In the genomic region with DNA sequence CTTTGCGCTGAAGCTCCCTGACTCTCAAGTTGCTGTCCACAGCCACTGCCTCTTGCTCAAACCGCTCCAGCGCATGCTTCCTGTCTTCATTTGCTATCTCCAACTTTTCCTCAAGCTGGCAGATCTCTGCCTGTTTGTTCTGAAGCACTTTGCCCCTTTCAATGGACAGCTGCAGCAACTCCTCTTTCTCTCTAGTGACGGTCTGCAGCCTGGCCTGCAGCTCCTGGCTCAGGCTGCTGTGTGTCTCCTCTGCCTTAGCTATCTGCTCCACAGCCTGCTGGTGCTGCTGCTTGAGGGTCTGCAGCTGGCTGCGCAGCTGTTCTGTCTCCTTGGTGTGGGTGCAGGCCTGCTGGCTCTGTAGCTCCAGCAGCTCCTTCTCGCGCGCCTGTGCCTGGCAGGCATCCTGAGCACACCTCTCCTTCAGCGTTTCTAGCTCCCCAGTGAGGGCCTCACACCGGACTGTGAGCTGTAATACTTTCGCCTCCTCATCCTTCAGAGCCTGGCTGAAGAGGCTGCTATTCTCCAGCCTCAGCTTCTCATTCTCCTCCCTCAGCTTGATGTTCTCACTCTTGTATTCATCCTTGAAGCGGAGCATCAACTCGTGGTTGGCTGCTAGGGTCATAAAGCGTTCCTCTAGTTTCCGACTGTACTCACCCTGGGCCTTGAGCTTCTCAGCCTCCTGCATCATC, we compare ENCODE assay signal across 6 cellular contexts. TPM values are rescaled to one million over a fixed set of nuclear protein-coding genes. Genes with fewer than 3 reads are reported as not detected.
DNase-seq lines count a peak whose midpoint lies in the region; TF ChIP-seq lines count a peak whose summit lies in the region.

No MANE protein-coding gene starts in this region.

- no peak overlapping the region for H3K27ac Mint-ChIP-seq in T-helper 2 cell treated with Interferon-gamma antibody and Interleukin-4, amounts not matched to agents 5 μg/mL and 100 μg/mL, for 36 hours

- DNase-seq in HCEC 1CT (peak; percentile 40), prostate gland (ENCODE audit: low spot score) (no peak), GM13977 (ENCODE audit: low spot score) (no peak), smooth muscle cell (lab: John Stamatoyannopoulos, UW; ENCODE audit: unreplicated experiment) (no peak)
- no peak for DNase-seq in T-helper 2 cell treated with Interferon-gamma antibody and Interleukin-4, amounts not matched to agents 5 μg/mL and 100 μg/mL, for 36 hours (ENCODE audit: low spot score)

- WGBS in prostate gland, result 58% methylated on average over 15 of the region's 15 CpGs
- 90% methylated on average over 15 of the region's 15 CpGs for WGBS in smooth muscle cell (ENCODE audit: low lambda C conversion rate)

- H3K36me3 ChIP-seq in duodenal mucosa (ENCODE audit: control insufficient read depth in 1 of 2, insufficient read depth in 2 of 2, low read length in 2 of 2), result no peaks in the 10 kb centered on the region
- no peaks in the 10 kb centered on the region for H3K36me3 ChIP-seq in prostate gland
- no peaks in the 10 kb centered on the region for H3K36me3 ChIP-seq in smooth muscle cell (ENCODE audit: low read depth)

- no peak overlapping the region for H3K4me3 Mint-ChIP-seq in T-helper 2 cell treated with Interferon-gamma antibody and Interleukin-4, amounts not matched to agents 5 μg/mL and 100 μg/mL, for 36 hours

- H3K9me3 ChIP-seq in duodenal mucosa (ENCODE audit: control insufficient read depth in 1 of 2, low read length in 2 of 2) (no peaks in the 10 kb centered on the region), prostate gland (no peaks in the 10 kb centered on the region), smooth muscle cell (replicated peaks; ENCODE audit: low read depth) (no peaks in the 10 kb centered on the region)

- intact Hi-C loops in prostate gland (cut with DNase I), result loop anchor here (5.0 to 10.0 kb wide), 3 partner anchors 58 to 170 kb away; a partner anchor contains a TSS

- peaks cover 3 to 5% of the 10 kb centered on the region in 2 donors for H3K4me1 ChIP-seq in duodenal mucosa (ENCODE audit: control insufficient read depth in 1 of 2, insufficient read depth in 2 of 2, low read length in 2 of 2)
- H3K4me1 ChIP-seq in prostate gland (replicated peaks), result no peaks in the 10 kb centered on the region
- H3K4me1 ChIP-seq in smooth muscle cell (ENCODE audit: low read depth), result no peaks in the 10 kb centered on the region

- H2AFZ ChIP-seq in smooth muscle cell (ENCODE audit: low read depth), result no peak overlapping the region

- peak overlapping the region; percentile 29 to 56 for H3K4me3 ChIP-seq in duodenal mucosa (ENCODE audit: low read depth in 1 of 2, low read length in 2 of 2)
- H3K4me3 ChIP-seq in prostate gland, result peak overlapping the region; percentile 13 to 16
- H3K4me3 ChIP-seq in smooth muscle cell, result no peak overlapping the region

- H3K27ac ChIP-seq in duodenal mucosa (ENCODE audit: low read depth, low read length) (peak overlapping the region; percentile 65), prostate gland (peak overlapping the region; percentile 14 to 56), smooth muscle cell (ENCODE audit: low read depth) (no peak overlapping the region)

- peaks cover 18% of the 10 kb centered on the region for H3K4me1 Mint-ChIP-seq in T-helper 2 cell treated with Interferon-gamma antibody and Interleukin-4, amounts not matched to agents 5 μg/mL and 100 μg/mL, for 36 hours (ENCODE audit: low read depth)

- H3K4me2 ChIP-seq in smooth muscle cell, result no peak overlapping the region

- H3K9ac ChIP-seq in duodenal mucosa (ENCODE audit: low read depth in 1 of 2, low read length in 2 of 2) (peak overlapping the region; percentile 13 to 30), smooth muscle cell (ENCODE audit: low read depth) (no peak overlapping the region)

- TF ChIP-seq CTCF in prostate gland (IDR thresholded peaks at IDR 0.05) (no peak), GM13977 (IDR thresholded peaks at IDR 0.05; ENCODE audit: extremely low read depth, insufficient read depth, missing control alignments) (no peak), smooth muscle cell (IDR thresholded peaks at IDR 0.05; ENCODE audit: borderline replicate concordance, insufficient read depth, poor library complexity, severe bottlenecking) (no peak)

- H3K27me3 Mint-ChIP-seq in T-helper 2 cell treated with Interferon-gamma antibody and Interleukin-4, amounts not matched to agents 5 μg/mL and 100 μg/mL, for 36 hours (ENCODE audit: low read depth), result peaks cover 3% of the 10 kb centered on the region

- no peaks in the 10 kb centered on the region for H4K20me1 ChIP-seq in smooth muscle cell (ENCODE audit: low read depth)

- peaks cover 1% of the 10 kb centered on the region for H3K36me3 Mint-ChIP-seq in T-helper 2 cell treated with Interferon-gamma antibody and Interleukin-4, amounts not matched to agents 5 μg/mL and 100 μg/mL, for 36 hours (ENCODE audit: low read depth)

- no peak for TF ChIP-seq POLR2A in prostate gland (IDR thresholded peaks at IDR 0.05)

- no peaks in the 10 kb centered on the region for H3K79me2 ChIP-seq in smooth muscle cell (ENCODE audit: low read depth)

- in situ Hi-C loops in GM13977 (cut with MboI; ENCODE audit: low pct_unique_long_range_greater_than_20kb, low sequenced_read_pairs, unreplicated experiment), result no loop called here

- H3F3A ChIP-seq in smooth muscle cell (ENCODE audit: low read depth), result no peaks in the 10 kb centered on the region

- H3K27me3 ChIP-seq in duodenal mucosa (ENCODE audit: control insufficient read depth in 1 of 2, insufficient read depth in 2 of 2, low read length in 2 of 2) (no peaks in the 10 kb centered on the region), prostate gland (replicated peaks; ENCODE audit: insufficient read depth) (no peaks in the 10 kb centered on the region), smooth muscle cell (ENCODE audit: low read depth) (no peaks in the 10 kb centered on the region)

- no peaks in the 10 kb centered on the region for H3K9me3 Mint-ChIP-seq in T-helper 2 cell treated with Interferon-gamma antibody and Interleukin-4, amounts not matched to agents 5 μg/mL and 100 μg/mL, for 36 hours

RNA-seq across cellular contexts. Expression of a gene that starts 0.7 kb away (rescaled TPM):
- total RNA-seq in prostate gland (1 to 10 TPM; 1.4 to 3.6 TPM), smooth muscle cell (0.13 TPM in 1 of 2 replicates, not detected in the other)
- not detected in 2 replicates for polyA plus RNA-seq in smooth muscle cell

RNA-seq across cellular contexts. Expression of a gene that starts 20.3 kb away (rescaled TPM):
- 10 to 100 TPM; 50.2 to 89.5 TPM for total RNA-seq in prostate gland
- 33.9 and 44.3 TPM in 2 replicates for total RNA-seq in smooth muscle cell
- polyA plus RNA-seq in smooth muscle cell, result 25.1 and 31.1 TPM in 2 replicates

RNA-seq across cellular contexts. Expression of a gene that starts 37.5 kb away (rescaled TPM):
- total RNA-seq in prostate gland, result 10 to 100 TPM; 13.6 to 24.4 TPM
- 43.6 and 69.1 TPM in 2 replicates for total RNA-seq in smooth muscle cell
- 53.4 and 62.6 TPM in 2 replicates for polyA plus RNA-seq in smooth muscle cell

RNA-seq across cellular contexts. Expression of a gene that starts 56.9 kb away (rescaled TPM):
- total RNA-seq in prostate gland (10 to 100 TPM; 30.0 to 38.3 TPM), smooth muscle cell (76.8 and 89.3 TPM in 2 replicates)
- 49.7 and 53.0 TPM in 2 replicates for polyA plus RNA-seq in smooth muscle cell

RNA-seq across cellular contexts. Expression of a gene that starts 58.1 kb away (rescaled TPM):
- total RNA-seq in prostate gland (10 to 100 TPM in 1 of 2 donors, 1 to 10 TPM in 1; 9.8 to 16.2 TPM), smooth muscle cell (1.1 and 5.8 TPM in 2 replicates)
- 0.74 and 2.0 TPM in 2 replicates for polyA plus RNA-seq in smooth muscle cell
